Comparison of ENCODE assay signal across 10 cellular contexts in genomic region chr3:129890125-129890524, GRCh38. TPM values are rescaled to one million over a fixed set of nuclear protein-coding genes. Genes with fewer than 3 reads are reported as not detected.
DNase-seq lines count a peak whose midpoint lies in the region; ATAC-seq and TF ChIP-seq lines count a peak whose summit lies in the region.
"Had no signal": no experiment of that assay in that cellular context is flagged by ENCODE, and none has a peak within 500 bp of the region (broad histone marks: within the 10 kb centered on the region; RNA-seq: fewer than 3 reads in every experiment).

No MANE protein-coding gene starts in this region.

- no peak for DNase-seq in activated CD4-positive, alpha-beta T cell treated with anti-CD3 and anti-CD28 coated beads for 36 hours
- no peak for DNase-seq in activated CD4-positive, alpha-beta T cell treated with anti-CD3 and anti-CD28 coated beads for 1 hour
- DNase-seq in NCI-H69 (lab: John Stamatoyannopoulos, UW) (peak; percentile 10), spleen (no peak), ascending aorta (ENCODE audit: low spot score in 2 of 2) (no peak)
- DNase-seq in activated naive CD8-positive, alpha-beta T cell treated with anti-CD3 and anti-CD28 coated beads, Interleukin-2, amount 50 U/mL, for 24 hours = no peak
- DNase-seq: BE2C, right cardiac atrium had no signal

- H3K4me3 Mint-ChIP-seq in activated CD4-positive, alpha-beta T cell treated with anti-CD3 and anti-CD28 coated beads for 36 hours = no peak overlapping the region
- no peak overlapping the region for H3K4me3 Mint-ChIP-seq in dendritic cell treated with granulocyte-macrophage colony-stimulating factor and Interleukin-4, amounts not matched to agents 40 ng/mL and 50 ng/mL, for 4 days
- no peak overlapping the region for H3K4me3 Mint-ChIP-seq in activated naive CD8-positive, alpha-beta T cell treated with anti-CD3 and anti-CD28 coated beads, Interleukin-2, amount 50 U/mL, for 24 hours

- CTCF ChIA-PET in activated CD4-positive, alpha-beta T cell treated with anti-CD3 and anti-CD28 coated beads for 36 hours (lab: Charles Lee) = interaction anchor here (0.5 to 1.5 kb wide), 4 partner anchors 44 to 604 kb away, joined by 3 to 4 read pairs (median 3); no protein-coding TSS in a partner anchor

- H3K27me3 Mint-ChIP-seq in activated CD4-positive, alpha-beta T cell treated with anti-CD3 and anti-CD28 coated beads for 36 hours = no peaks in the 10 kb centered on the region
- no peaks in the 10 kb centered on the region for H3K27me3 Mint-ChIP-seq in dendritic cell treated with granulocyte-macrophage colony-stimulating factor and Interleukin-4, amounts not matched to agents 40 ng/mL and 50 ng/mL, for 4 days
- H3K27me3 Mint-ChIP-seq in activated naive CD8-positive, alpha-beta T cell treated with anti-CD3 and anti-CD28 coated beads, Interleukin-2, amount 50 U/mL, for 24 hours = no peaks in the 10 kb centered on the region

- no peaks in the 10 kb centered on the region for H3K9me3 Mint-ChIP-seq in activated CD4-positive, alpha-beta T cell treated with anti-CD3 and anti-CD28 coated beads for 36 hours (ENCODE audit: low read depth)
- H3K9me3 Mint-ChIP-seq in dendritic cell treated with granulocyte-macrophage colony-stimulating factor and Interleukin-4, amounts not matched to agents 40 ng/mL and 50 ng/mL, for 4 days = no peaks in the 10 kb centered on the region
- no peaks in the 10 kb centered on the region for H3K9me3 Mint-ChIP-seq in activated naive CD8-positive, alpha-beta T cell treated with anti-CD3 and anti-CD28 coated beads, Interleukin-2, amount 50 U/mL, for 24 hours

- TF ChIP-seq CTCF in spleen (IDR thresholded peaks at IDR 0.05 in 8 of 11, conservative IDR thresholded peaks at IDR 0.05 in 3 of 11) = no peak
- no peak for TF ChIP-seq CTCF in ascending aorta (IDR thresholded peaks at IDR 0.05)

- no peaks in the 10 kb centered on the region for H3K9me3 ChIP-seq in spleen
- no peaks in the 10 kb centered on the region for H3K9me3 ChIP-seq in ascending aorta
- H3K9me3 ChIP-seq: BE2C had no signal

- H3K4me3 ChIP-seq in spleen (peak overlapping the region in 1 of 8 donors; percentile 83), ascending aorta (no peak overlapping the region)

- POLR2A ChIA-PET in activated CD4-positive, alpha-beta T cell treated with anti-CD3 and anti-CD28 coated beads for 36 hours (lab: Charles Lee) = no interaction called here

- peak overlapping the region; percentile 49 for H3K27ac Mint-ChIP-seq in activated CD4-positive, alpha-beta T cell treated with anti-CD3 and anti-CD28 coated beads for 36 hours
- peak overlapping the region; percentile 59 for H3K27ac Mint-ChIP-seq in dendritic cell treated with granulocyte-macrophage colony-stimulating factor and Interleukin-4, amounts not matched to agents 40 ng/mL and 50 ng/mL, for 4 days
- H3K27ac Mint-ChIP-seq in activated naive CD8-positive, alpha-beta T cell treated with anti-CD3 and anti-CD28 coated beads, Interleukin-2, amount 50 U/mL, for 24 hours = no peak overlapping the region

- H3K4me1 ChIP-seq in spleen (peaks cover 32 to 71% (median 57%) of the 10 kb centered on the region in 6 donors), ascending aorta (peaks cover 4 to 7% of the 10 kb centered on the region in 2 donors)

- no peak for ATAC-seq in activated CD4-positive, alpha-beta T cell treated with anti-CD3 and anti-CD28 coated beads for 36 hours
- ATAC-seq in HG02884 (IDR thresholded peaks at IDR 0.05; ENCODE audit: unreplicated experiment) = no peak
- no peak for ATAC-seq in activated naive CD8-positive, alpha-beta T cell treated with anti-CD3 and anti-CD28 coated beads, Interleukin-2, amount 50 U/mL, for 24 hours
- ATAC-seq: right cardiac atrium had no signal

- H3K36me3 ChIP-seq in spleen (peaks cover 0 to 8% (median 0%) of the 10 kb centered on the region in 6 donors), ascending aorta (no peaks in the 10 kb centered on the region)

- H3K4me1 Mint-ChIP-seq in activated CD4-positive, alpha-beta T cell treated with anti-CD3 and anti-CD28 coated beads for 36 hours = peaks cover 46% of the 10 kb centered on the region
- H3K4me1 Mint-ChIP-seq in dendritic cell treated with granulocyte-macrophage colony-stimulating factor and Interleukin-4, amounts not matched to agents 40 ng/mL and 50 ng/mL, for 4 days (ENCODE audit: low read depth) = peaks cover 55% of the 10 kb centered on the region
- peaks cover 44% of the 10 kb centered on the region for H3K4me1 Mint-ChIP-seq in activated naive CD8-positive, alpha-beta T cell treated with anti-CD3 and anti-CD28 coated beads, Interleukin-2, amount 50 U/mL, for 24 hours

- WGBS in spleen, 5 donors = 18 to 65% (median 24%) methylated on average over 2 of the region's 2 CpGs

- peaks cover 2% of the 10 kb centered on the region for H3K36me3 Mint-ChIP-seq in activated CD4-positive, alpha-beta T cell treated with anti-CD3 and anti-CD28 coated beads for 36 hours (ENCODE audit: low read depth)
- H3K36me3 Mint-ChIP-seq in dendritic cell treated with granulocyte-macrophage colony-stimulating factor and Interleukin-4, amounts not matched to agents 40 ng/mL and 50 ng/mL, for 4 days (ENCODE audit: low read depth) = peaks cover 17% of the 10 kb centered on the region
- H3K36me3 Mint-ChIP-seq in activated naive CD8-positive, alpha-beta T cell treated with anti-CD3 and anti-CD28 coated beads, Interleukin-2, amount 50 U/mL, for 24 hours (ENCODE audit: low read depth) = no peaks in the 10 kb centered on the region

- no peaks in the 10 kb centered on the region for H3K27me3 ChIP-seq in spleen (replicated peaks in 1 of 7)
- H3K27me3 ChIP-seq in ascending aorta = no peaks in the 10 kb centered on the region
- H3K27me3 ChIP-seq: BE2C had no signal

- TF ChIP-seq POLR2A in spleen (IDR thresholded peaks at IDR 0.05) = no peak

- intact Hi-C loops in activated CD4-positive, alpha-beta T cell treated with anti-CD3 and anti-CD28 coated beads for 36 hours (cut with DNase I, micrococcal nuclease) = loop anchor here (5.0 to 10.0 kb wide), 4 partner anchors 453 to 1135 kb away; partner anchors contain the start of genes ASTE1 (in 1 of the 2), ATP2C1 (in 1 of the 2), MBD4 (in 1 of the 2) and NEK11 (in 1 of the 2)
- intact Hi-C loops in dendritic cell treated with granulocyte-macrophage colony-stimulating factor and Interleukin-4, amounts not matched to agents 40 ng/mL and 50 ng/mL, for 4 days (cut with micrococcal nuclease) = loop anchor here (5.0 kb wide), 2 partner anchors 33 to 42 kb away; no protein-coding TSS in a partner anchor
- intact Hi-C loops in spleen (cut with DNase I; ENCODE audit: low total_unique reads) = no loop called here
- intact Hi-C loops in ascending aorta (cut with DNase I) = loop anchor here (5.0 kb wide), 1 partner anchor 58 kb away; no protein-coding TSS in a partner anchor

- H3K27ac ChIP-seq in spleen (peak overlapping the region in 7 of 8 donors; percentile 10 to 97 (median 95)), ascending aorta (no peak overlapping the region)

RNA-seq across cellular contexts. Expression of gene TMCC1, which starts 3.4 kb away (rescaled TPM):
- 10 to 100 TPM; 14.8 to 17.3 TPM for total RNA-seq in activated CD4-positive, alpha-beta T cell treated with anti-CD3 and anti-CD28 coated beads for 36 hours
- 10 to 100 TPM; 23.9 to 45.5 (median 38.3) TPM for total RNA-seq in spleen
- 1 to 10 TPM; 4.5 to 9.3 (median 5.7) TPM for polyA plus RNA-seq in spleen
- 11.5 TPM for total RNA-seq in ascending aorta

Comparison
In these comparisons a context has a peak if more than half of its experiments do, and no peak if none do; other contexts are left out.
1. H3K27ac ChIP-seq: peak in spleen (7 of 8); none in ascending aorta (0 of 2).